In genomic region chr12:55715833-55716581, GRCh38 we compare ENCODE assay signal across 1 cellular context.
TF ChIP-seq lines count a peak whose summit lies in the region.

Gene BLOC1S1, plus strand, starts transcription at chr12:55716046. Its CDS starts 6 bp downstream, at chr12:55716052.

TF ChIP-seq in HepG2, 621 proteins besides CTCF, POLR2A, EP300 and RAD21 (continued from another document and continues in another):
- TF ChIP-seq ZFP91 (CRISPR knock-in tag; IDR thresholded peaks at IDR 0.05; ENCODE audit: borderline replicate concordance) (peak; percentile 87; the same call in 1 of the 2 replicates), MAFK (conservative IDR thresholded peaks at IDR 0.05 in 1 of 2, IDR thresholded peaks at IDR 0.05 in 1 of 2; ENCODE audit: low read length in 2 of 2) (no peak), PHF8 (CRISPR knock-in tag; IDR thresholded peaks at IDR 0.05) (peak; percentile 95), GTF3A (CRISPR knock-in tag; conservative IDR thresholded peaks at IDR 0.05) (no peak), ZNF652 (CRISPR knock-in tag; IDR thresholded peaks at IDR 0.05; ENCODE audit: borderline replicate concordance, low read depth) (0 out of 2 replicates have a peak, but pooled peaks have one; percentile 13), AGO1 (IDR thresholded peaks at IDR 0.05; ENCODE audit: low read depth, low read length, poor library complexity, severe bottlenecking) (no peak), ZNF709 (CRISPR knock-in tag; IDR thresholded peaks at IDR 0.05) (0 out of 2 replicates have a peak, but pooled peaks have one; percentile 45), PCBP2 (optimal IDR thresholded peaks at IDR 0.05; ENCODE audit: low read depth, low read length, poor library complexity, severe bottlenecking) (no peak), ZNF792 (CRISPR knock-in tag; IDR thresholded peaks at IDR 0.05) (peak; percentile 52; the same call in 1 of the 2 replicates), CREM (IDR thresholded peaks at IDR 0.05) (peak; percentile 55), CREM (CRISPR knock-in tag; IDR thresholded peaks at IDR 0.05) (no peak), IRX3 (CRISPR knock-in tag; IDR thresholded peaks at IDR 0.05; ENCODE audit: borderline replicate concordance, low read depth) (0 out of 2 replicates have a peak, but pooled peaks have one; percentile 49), TFE3 (CRISPR knock-in tag; IDR thresholded peaks at IDR 0.05) (peak; percentile 94), SOX5 (CRISPR knock-in tag; IDR thresholded peaks at IDR 0.05; ENCODE audit: borderline replicate concordance) (peak; percentile 45; the same call in 1 of the 2 replicates), AHR (CRISPR knock-in tag; IDR thresholded peaks at IDR 0.05) (peak; percentile 77; the same call in 1 of the 2 replicates), FOSL2 (CRISPR knock-in tag; IDR thresholded peaks at IDR 0.05) (peak; percentile 55), SRSF1 (optimal IDR thresholded peaks at IDR 0.05; ENCODE audit: low read depth, low read length) (peak; percentile 64), SUZ12 (IDR thresholded peaks at IDR 0.05; ENCODE audit: low read depth, low read length) (no peak), HOXA5 (CRISPR knock-in tag; IDR thresholded peaks at IDR 0.05) (no peak), MTF1 (CRISPR knock-in tag; IDR thresholded peaks at IDR 0.05) (no peak), TRAFD1 (CRISPR knock-in tag; IDR thresholded peaks at IDR 0.05; ENCODE audit: borderline replicate concordance) (0 out of 2 replicates have a peak, but pooled peaks have one; percentile 57), MLLT10 (CRISPR knock-in tag; IDR thresholded peaks at IDR 0.05) (no peak), IRF9 (CRISPR knock-in tag; IDR thresholded peaks at IDR 0.05; ENCODE audit: borderline replicate concordance) (peak; percentile 84; the same call in 1 of the 2 replicates), ZNF597 (CRISPR knock-in tag; IDR thresholded peaks at IDR 0.05) (no peak), ZBTB49 (CRISPR knock-in tag; IDR thresholded peaks at IDR 0.05; ENCODE audit: borderline replicate concordance) (no peak), SOX6 (IDR thresholded peaks at IDR 0.05) (no peak), SOX6 (CRISPR knock-in tag; IDR thresholded peaks at IDR 0.05) (0 out of 2 replicates have a peak, but pooled peaks have one; percentile 22), ZNF230 (CRISPR knock-in tag; IDR thresholded peaks at IDR 0.05) (peak; percentile 55; the same call in 1 of the 2 replicates), ZNF747 (CRISPR knock-in tag; IDR thresholded peaks at IDR 0.05; ENCODE audit: borderline replicate concordance) (peak; percentile 87), ZNF773 (CRISPR knock-in tag; IDR thresholded peaks at IDR 0.05; ENCODE audit: borderline replicate concordance) (no peak), CENPBD1 (CRISPR knock-in tag; IDR thresholded peaks at IDR 0.05; ENCODE audit: borderline replicate concordance, low read depth) (0 out of 2 replicates have a peak, but pooled peaks have one; percentile 86), ETS1 (CRISPR knock-in tag; IDR thresholded peaks at IDR 0.05) (no peak), ZBTB21 (CRISPR knock-in tag; IDR thresholded peaks at IDR 0.05) (0 out of 2 replicates have a peak, but pooled peaks have one; percentile 24), MED8 (CRISPR knock-in tag; IDR thresholded peaks at IDR 0.05; ENCODE audit: insufficient replicate concordance) (peak; percentile 46), ZFP36L1 (CRISPR knock-in tag; IDR thresholded peaks at IDR 0.05) (no peak), ZBTB26 (CRISPR knock-in tag; IDR thresholded peaks at IDR 0.05; ENCODE audit: borderline replicate concordance) (0 out of 2 replicates have a peak, but pooled peaks have one; percentile 51), GMEB2 (CRISPR knock-in tag; IDR thresholded peaks at IDR 0.05; ENCODE audit: low read depth) (0 out of 2 replicates have a peak, but pooled peaks have one; percentile 30), ZNF768 (CRISPR knock-in tag; IDR thresholded peaks at IDR 0.05) (peak; percentile 66), NONO (IDR thresholded peaks at IDR 0.05) (no peak), NONO (CRISPR knock-in tag; conservative IDR thresholded peaks at IDR 0.05) (peak; percentile 76), ZBTB37 (CRISPR knock-in tag; IDR thresholded peaks at IDR 0.05) (no peak), ATF6 (CRISPR knock-in tag; conservative IDR thresholded peaks at IDR 0.05) (peak; percentile 28; the same call in 1 of the 2 replicates), MXI1 (IDR thresholded peaks at IDR 0.05; ENCODE audit: borderline replicate concordance, low read depth, low read length) (peak; percentile 49; the same call in 1 of the 3 replicates), ZNF335 (CRISPR knock-in tag; IDR thresholded peaks at IDR 0.05) (no peak), KLF16 (CRISPR knock-in tag; IDR thresholded peaks at IDR 0.05) (peak in 1 of 2 experiments; percentile 99; a peak in 2 of 4 replicates), MBNL3 (CRISPR knock-in tag; conservative IDR thresholded peaks at IDR 0.05) (no peak)
